Comparison of ENCODE assay signal across 8 cellular contexts in genomic region chr19:33235269-33235995, GRCh38. TPM values are rescaled to one million over a fixed set of nuclear protein-coding genes. Genes with fewer than 3 reads are reported as not detected.
A peak's percentile ranks its signal among the peaks of the same experiment; 100 is the strongest.
DNase-seq lines count a peak whose midpoint lies in the region; ATAC-seq and TF ChIP-seq lines count a peak whose summit lies in the region.

No MANE protein-coding gene starts in this region.

- TF ChIP-seq POLR2A in prostate gland (IDR thresholded peaks at IDR 0.05) = no peak

- ATAC-seq in GM21619 (IDR thresholded peaks at IDR 0.05; ENCODE audit: unreplicated experiment) (peak; percentile 97), aorta (ENCODE audit: low FRiP score) (peak; percentile 70)

- TF ChIP-seq CTCF in prostate gland (IDR thresholded peaks at IDR 0.05) = peak; percentile 78 to 88 (median 80)

- TF ChIP-seq RAD21 in Ishikawa (IDR thresholded peaks at IDR 0.05; ENCODE audit: low read depth) = peak; percentile 84

- H3K9me3 ChIP-seq in prostate gland (no peaks in the 10 kb centered on the region), aorta (ENCODE audit: control insufficient read depth, low read length) (no peaks in the 10 kb centered on the region)

- no peaks in the 10 kb centered on the region for H3K4me1 ChIP-seq in prostate gland (replicated peaks)
- no peaks in the 10 kb centered on the region for H3K4me1 ChIP-seq in aorta (ENCODE audit: control insufficient read depth in 1 of 2, insufficient read depth in 2 of 2, low read length in 2 of 2)

- no peak overlapping the region for H3K4me3 ChIP-seq in prostate gland
- H3K4me3 ChIP-seq in aorta (ENCODE audit: low read length in 2 of 2) = no peak overlapping the region

- intact Hi-C loops in prostate gland (cut with DNase I) = no loop called here
- intact Hi-C loops in aorta (cut with DNase I) = loop anchor here (2.0 to 10.0 kb wide), 2 partner anchors 171 to 539 kb away; no protein-coding TSS in a partner anchor

- no peak for TF ChIP-seq EP300 in Ishikawa (IDR thresholded peaks at IDR 0.05; ENCODE audit: borderline replicate concordance)

- 77% methylated on average over 21 of the region's 30 CpGs for WGBS in prostate gland
- WGBS in aorta, 2 donors = 62 to 63% methylated on average over 29 to 30 of the region's 30 CpGs

- H3K27ac ChIP-seq in prostate gland (no peak overlapping the region), aorta (ENCODE audit: low read depth in 1 of 2, low read length in 2 of 2) (no peak overlapping the region)

- in situ Hi-C loops in SK-MEL-5 (cut with HindIII; ENCODE audit: low pct_unique_long_range_greater_than_20kb, low sequenced_read_pairs) = no loop called here

- H3K36me3 ChIP-seq in prostate gland (no peaks in the 10 kb centered on the region), aorta (ENCODE audit: control insufficient read depth in 1 of 2, insufficient read depth in 2 of 2, low read length in 1 of 2) (no peaks in the 10 kb centered on the region)

- DNase-seq in GDM1 (lab: John Stamatoyannopoulos, UW) (peak; percentile 15), SK-MEL-5 (ENCODE audit: low read depth, low spot score) (peak; percentile 67), glomerular visceral epithelial cell (ENCODE audit: extremely low spot score) (peak; percentile 68), prostate gland (ENCODE audit: low spot score) (peak; percentile 69), aorta (peak; percentile 83 to 93)
- peak; percentile 46 to 76 (median 72) for DNase-seq in activated naive CD4-positive, alpha-beta T cell (lab: John Stamatoyannopoulos, UW)

- H3K27me3 ChIP-seq in prostate gland (replicated peaks; ENCODE audit: insufficient read depth) = no peaks in the 10 kb centered on the region
- no peaks in the 10 kb centered on the region for H3K27me3 ChIP-seq in aorta (ENCODE audit: control insufficient read depth in 1 of 2, insufficient read depth in 2 of 2, low read length in 1 of 2)

TF ChIP-seq in Ishikawa, 13 proteins besides CTCF, POLR2A, EP300 and RAD21:
- TF ChIP-seq REST (IDR thresholded peaks at IDR 0.05; ENCODE audit: low read depth) (no peak), EGR1 (IDR thresholded peaks at IDR 0.05) (no peak), NFIC (IDR thresholded peaks at IDR 0.05) (no peak), TCF12 (IDR thresholded peaks at IDR 0.05; ENCODE audit: low read depth) (no peak), CEBPB (IDR thresholded peaks at IDR 0.05) (no peak), TEAD4 (IDR thresholded peaks at IDR 0.05) (no peak), MAX (IDR thresholded peaks at IDR 0.05) (no peak), FOXM1 (IDR thresholded peaks at IDR 0.05; ENCODE audit: borderline replicate concordance, low read depth) (no peak), ZBTB7A (IDR thresholded peaks at IDR 0.05; ENCODE audit: low read depth) (no peak), USF1 (IDR thresholded peaks at IDR 0.05) (no peak), TAF1 (IDR thresholded peaks at IDR 0.05; ENCODE audit: low read depth) (no peak)

RNA-seq across cellular contexts. Expression of gene SLC7A10, which starts 9.8 kb away (rescaled TPM):
- not detected in 2 replicates for total RNA-seq in SK-MEL-5 (2014; rRNA removed; shearing (Covaris generic))
- polyA plus RNA-seq in SK-MEL-5 (2015; cell fraction: cytosol; rRNA removed) = 0.15 TPM in 1 of 2 replicates, not detected in the other
- not detected in 2 replicates for polyA plus RNA-seq in SK-MEL-5 (2015; cell fraction: nucleus; rRNA removed)
- total RNA-seq in prostate gland (1 to 10 TPM in 1 of 2 donors, not detected in 1; 3.5 TPM), aorta (under 1 TPM in 1 of 2 donors, not detected in 1; 0.63 TPM)
- not detected for polyA plus RNA-seq in aorta

RNA-seq across cellular contexts. Expression of gene LRP3, which starts 41.3 kb away (rescaled TPM):
- 27.7 and 30.2 TPM in 2 replicates for total RNA-seq in SK-MEL-5 (2014; rRNA removed; shearing (Covaris generic))
- polyA plus RNA-seq in SK-MEL-5 (2015; cell fraction: cytosol; rRNA removed) = 38.5 and 54.7 TPM in 2 replicates
- polyA plus RNA-seq in SK-MEL-5 (2015; cell fraction: nucleus; rRNA removed) = 28.8 and 58.3 TPM in 2 replicates
- total RNA-seq in prostate gland (10 to 100 TPM; 63.7 to 64.4 TPM), aorta (10 to 100 TPM; 21.6 to 27.2 TPM)
- 10 to 100 TPM in 1 of 2 donors, 1 to 10 TPM in 1; 3.9 to 20.9 TPM for polyA plus RNA-seq in aorta

Comparison
In these comparisons a context has a peak if more than half of its experiments do, and no peak if none do; other contexts are left out.
1. DNase-seq: peak in every context shown above with its lines; median percentile 88 in aorta; 72 in activated naive CD4-positive, alpha-beta T cell; 69 in prostate gland; 68 in glomerular visceral epithelial cell; 67 in SK-MEL-5; 15 in GDM1.